In the genomic region with DNA sequence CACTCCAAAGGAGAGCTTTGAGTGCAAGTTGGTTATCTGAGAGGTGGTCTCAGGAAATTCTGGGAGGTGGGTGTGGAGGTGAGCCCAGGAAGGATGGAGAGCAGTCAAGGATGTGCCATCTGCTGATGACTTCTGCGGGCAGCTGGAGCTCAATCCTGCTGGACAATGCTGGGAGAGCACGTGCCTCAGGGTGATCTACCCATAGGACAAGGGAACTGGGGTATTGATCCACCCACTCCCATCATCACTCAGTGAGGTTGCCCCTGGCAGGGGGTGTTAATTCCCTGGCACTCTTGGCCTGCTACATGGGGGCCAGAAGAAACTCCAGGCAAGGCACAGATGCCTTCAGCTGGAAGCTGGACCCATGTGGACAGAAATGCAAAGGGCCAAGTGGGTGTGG, we compare ENCODE assay signal across 1 cellular context.
TF ChIP-seq lines count a peak whose summit lies in the region.

No MANE protein-coding gene starts in this region.

TF ChIP-seq in HEK293, 187 proteins besides CTCF, POLR2A, EP300 and RAD21 (continued from another document):
- TF ChIP-seq, protein P1, sequence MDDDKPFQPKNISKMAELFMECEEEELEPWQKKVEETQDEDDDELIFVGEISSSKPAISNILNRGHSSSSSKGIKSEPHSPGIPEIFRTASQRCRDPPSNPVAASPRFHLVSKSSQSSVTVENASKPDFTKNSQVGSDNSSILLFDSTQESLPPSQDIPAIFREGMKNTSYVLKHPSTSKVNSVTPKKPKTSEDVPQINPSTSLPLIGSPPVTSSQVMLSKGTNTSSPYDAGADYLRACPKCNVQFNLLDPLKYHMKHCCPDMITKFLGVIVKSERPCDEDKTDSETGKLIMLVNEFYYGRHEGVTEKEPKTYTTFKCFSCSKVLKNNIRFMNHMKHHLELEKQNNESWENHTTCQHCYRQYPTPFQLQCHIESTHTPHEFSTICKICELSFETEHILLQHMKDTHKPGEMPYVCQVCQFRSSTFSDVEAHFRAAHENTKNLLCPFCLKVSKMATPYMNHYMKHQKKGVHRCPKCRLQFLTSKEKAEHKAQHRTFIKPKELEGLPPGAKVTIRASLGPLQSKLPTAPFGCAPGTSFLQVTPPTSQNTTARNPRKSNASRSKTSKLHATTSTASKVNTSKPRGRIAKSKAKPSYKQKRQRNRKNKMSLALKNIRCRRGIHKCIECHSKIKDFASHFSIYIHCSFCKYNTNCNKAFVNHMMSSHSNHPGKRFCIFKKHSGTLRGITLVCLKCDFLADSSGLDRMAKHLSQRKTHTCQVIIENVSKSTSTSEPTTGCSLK (tag by site-specific recombination; IDR thresholded peaks at IDR 0.05): no peak
- TF ChIP-seq, protein P2, sequence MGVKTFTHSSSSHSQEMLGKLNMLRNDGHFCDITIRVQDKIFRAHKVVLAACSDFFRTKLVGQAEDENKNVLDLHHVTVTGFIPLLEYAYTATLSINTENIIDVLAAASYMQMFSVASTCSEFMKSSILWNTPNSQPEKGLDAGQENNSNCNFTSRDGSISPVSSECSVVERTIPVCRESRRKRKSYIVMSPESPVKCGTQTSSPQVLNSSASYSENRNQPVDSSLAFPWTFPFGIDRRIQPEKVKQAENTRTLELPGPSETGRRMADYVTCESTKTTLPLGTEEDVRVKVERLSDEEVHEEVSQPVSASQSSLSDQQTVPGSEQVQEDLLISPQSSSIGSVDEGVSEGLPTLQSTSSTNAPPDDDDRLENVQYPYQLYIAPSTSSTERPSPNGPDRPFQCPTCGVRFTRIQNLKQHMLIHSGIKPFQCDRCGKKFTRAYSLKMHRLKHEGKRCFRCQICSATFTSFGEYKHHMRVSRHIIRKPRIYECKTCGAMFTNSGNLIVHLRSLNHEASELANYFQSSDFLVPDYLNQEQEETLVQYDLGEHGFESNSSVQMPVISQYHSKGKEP (tag by site-specific recombination; IDR thresholded peaks at IDR 0.05): no peak
